8 cellular contexts compared by ENCODE assay signal in genomic region chr11:119095066-119095880, GRCh38. TPM values are rescaled to one million over a fixed set of nuclear protein-coding genes. Genes with fewer than 3 reads are reported as not detected.
DNase-seq lines count a peak whose midpoint lies in the region; ATAC-seq and TF ChIP-seq lines count a peak whose summit lies in the region.

No MANE protein-coding gene starts in this region.

- intact Hi-C loops in left colon (cut with DNase I, micrococcal nuclease) = no loop called here

- H3K27ac Mint-ChIP-seq in activated CD4-positive, alpha-beta T cell treated with anti-CD3 and anti-CD28 coated beads, Interleukin-2, amount 10 ng/mL, durations not matched to agents 7 days and 5 days = peak overlapping the region; percentile 95

- CTCF ChIA-PET in activated CD4-positive, alpha-beta T cell treated with anti-CD3 and anti-CD28 coated beads, Interleukin-2, amount 10 ng/mL, durations not matched to agents 7 days and 5 days (lab: Charles Lee) = interaction anchor here (0.9 to 2.3 kb wide), 5 partner anchors 9 to 167 kb away, joined by 3 to 13 read pairs (median 4); partner anchors contain the start of genes HMBS and VPS11

- H3K9me3 Mint-ChIP-seq in activated CD4-positive, alpha-beta T cell treated with anti-CD3 and anti-CD28 coated beads, Interleukin-2, amount 10 ng/mL, durations not matched to agents 7 days and 5 days = no peaks in the 10 kb centered on the region

- DNase-seq in NCI-H526 treated with DMSO at 0.1 percent for 48 hours (lab: John Stamatoyannopoulos, UW) (peak; percentile 100), cortex of kidney (lab: John Stamatoyannopoulos, UW) (peak; percentile 88), left colon (peak; percentile 98 to 99)
- peak; percentile 100 for DNase-seq in activated CD4-positive, alpha-beta T cell treated with anti-CD3 and anti-CD28 coated beads, Interleukin-2, amount 10 ng/mL, durations not matched to agents 7 days and 5 days
- peak; percentile 95 to 99 for DNase-seq in stimulated activated CD4-positive, alpha-beta T cell treated with anti-CD3 and anti-CD28 coated beads, Interleukin-1b, Interleukin-23, amount 100 ng/mL, for 4 hours (ENCODE audit: low read depth in 2 of 2)

- TF ChIP-seq CTCF in C4-2B (conservative IDR thresholded peaks at IDR 0.05) = peak; percentile 59

- H3K4me1 Mint-ChIP-seq in activated CD4-positive, alpha-beta T cell treated with anti-CD3 and anti-CD28 coated beads, Interleukin-2, amount 10 ng/mL, durations not matched to agents 7 days and 5 days = peaks cover 64% of the 10 kb centered on the region

- H3K27me3 Mint-ChIP-seq in activated CD4-positive, alpha-beta T cell treated with anti-CD3 and anti-CD28 coated beads, Interleukin-2, amount 10 ng/mL, durations not matched to agents 7 days and 5 days = no peaks in the 10 kb centered on the region

- peak overlapping the region; percentile 98 for H3K27ac ChIP-seq in C4-2B

- H3K36me3 Mint-ChIP-seq in activated CD4-positive, alpha-beta T cell treated with anti-CD3 and anti-CD28 coated beads, Interleukin-2, amount 10 ng/mL, durations not matched to agents 7 days and 5 days (ENCODE audit: low read depth) = peaks cover 71% of the 10 kb centered on the region

- POLR2A ChIA-PET in activated CD4-positive, alpha-beta T cell treated with anti-CD3 and anti-CD28 coated beads, Interleukin-2, amount 10 ng/mL, durations not matched to agents 7 days and 5 days (lab: Charles Lee) = interaction anchor here (0.6 to 2.2 kb wide), 10 partner anchors 10 to 76 kb away, joined by 3 to 7 read pairs (median 4); partner anchors contain the start of genes C2CD2L, HMBS, TRAPPC4 and VPS11

- peak overlapping the region; percentile 94 for H3K4me3 Mint-ChIP-seq in activated CD4-positive, alpha-beta T cell treated with anti-CD3 and anti-CD28 coated beads, Interleukin-2, amount 10 ng/mL, durations not matched to agents 7 days and 5 days

- ATAC-seq in GM19372 (IDR thresholded peaks at IDR 0.05; ENCODE audit: low read depth, unreplicated experiment) = peak; percentile 81
- ATAC-seq in HG03521 (IDR thresholded peaks at IDR 0.05; ENCODE audit: unreplicated experiment) = peak; percentile 74
- ATAC-seq in left colon = peak; percentile 85

RNA-seq across cellular contexts. Expression of gene DPAGT1, which starts 6.4 kb away (rescaled TPM):
- total RNA-seq in activated CD4-positive, alpha-beta T cell treated with anti-CD3 and anti-CD28 coated beads, Interleukin-2, amount 10 ng/mL, durations not matched to agents 7 days and 5 days = 10 to 100 TPM; 48.7 to 60.3 TPM
- 10 to 100 TPM; 32.4 to 50.3 TPM for total RNA-seq in left colon

RNA-seq across cellular contexts. Expression of gene HMBS, which starts 10.6 kb away (rescaled TPM):
- total RNA-seq in activated CD4-positive, alpha-beta T cell treated with anti-CD3 and anti-CD28 coated beads, Interleukin-2, amount 10 ng/mL, durations not matched to agents 7 days and 5 days = 10 to 100 TPM; 21.6 to 23.2 TPM
- 10 to 100 TPM; 16.1 to 26.1 TPM for total RNA-seq in left colon

RNA-seq across cellular contexts. Expression of gene C2CD2L, which starts 11.9 kb away (rescaled TPM):
- total RNA-seq in activated CD4-positive, alpha-beta T cell treated with anti-CD3 and anti-CD28 coated beads, Interleukin-2, amount 10 ng/mL, durations not matched to agents 7 days and 5 days = 10 to 100 TPM; 28.4 to 30.0 TPM
- 10 to 100 TPM; 26.6 to 43.7 TPM for total RNA-seq in left colon

RNA-seq across cellular contexts. Expression of gene HINFP, which starts 26.1 kb away (rescaled TPM):
- 10 to 100 TPM; 47.6 to 48.0 TPM for total RNA-seq in activated CD4-positive, alpha-beta T cell treated with anti-CD3 and anti-CD28 coated beads, Interleukin-2, amount 10 ng/mL, durations not matched to agents 7 days and 5 days
- total RNA-seq in left colon = 10 to 100 TPM; 34.9 to 35.7 TPM

RNA-seq across cellular contexts. Expression of gene VPS11, which starts 27.7 kb away (rescaled TPM):
- 10 to 100 TPM; 39.7 to 40.0 TPM for total RNA-seq in activated CD4-positive, alpha-beta T cell treated with anti-CD3 and anti-CD28 coated beads, Interleukin-2, amount 10 ng/mL, durations not matched to agents 7 days and 5 days
- total RNA-seq in left colon = 10 to 100 TPM; 20.7 to 24.1 TPM

Comparison
In these comparisons a context has a peak if more than half of its experiments do, and no peak if none do; other contexts are left out.
1. Peak in every context shown above with its lines: DNase-seq, ATAC-seq and H3K27ac ChIP-seq.